ENCODE assay signal across 21 cellular contexts in genomic region chr16:50004239-50004638, GRCh38.
"Had no signal": no experiment of that assay in that cellular context is flagged by ENCODE, and none has a peak within 500 bp of the region (broad histone marks: within the 10 kb centered on the region; RNA-seq: fewer than 3 reads in every experiment).

No MANE protein-coding gene starts in this region.

- H3K4me3 ChIP-seq: hepatocyte, left lung, left ventricle myocardium inferior, lower lobe of right lung, lung, mucosa of descending colon had no signal

- H3K4me1 ChIP-seq: left lung, left ventricle myocardium inferior, lower lobe of right lung had no signal

- H3K79me2 ChIP-seq: hepatocyte had no signal

- H3K27me3 ChIP-seq: hepatocyte, left lung had no signal

- H3K4me2 ChIP-seq: hepatocyte had no signal

- H2AFZ ChIP-seq: hepatocyte had no signal

- H3K27ac ChIP-seq: hepatocyte, left lung, left ventricle myocardium inferior, lower lobe of right lung had no signal

- H3K9me3 ChIP-seq: lower lobe of right lung had no signal

- H3K36me3 ChIP-seq: left lung, left ventricle myocardium inferior, lower lobe of right lung had no signal

- DNase-seq: hippocampal formation; hypothalamus; immature natural killer cell; islet precursor cell; kidney; kidney glomerular epithelial cell; left cardiac atrium; left colon; left lung; left ventricle myocardium inferior; left ventricle myocardium superior; lower lobe of right lung; mammary epithelial cell; mesenchymal stem cell; mesendoderm; midbrain; mucosa of descending colon; naive B cell; naive thymus-derived CD4-positive, alpha-beta T cell had no signal
